ENCODE assay signal across 10 cellular contexts in the genomic region with DNA sequence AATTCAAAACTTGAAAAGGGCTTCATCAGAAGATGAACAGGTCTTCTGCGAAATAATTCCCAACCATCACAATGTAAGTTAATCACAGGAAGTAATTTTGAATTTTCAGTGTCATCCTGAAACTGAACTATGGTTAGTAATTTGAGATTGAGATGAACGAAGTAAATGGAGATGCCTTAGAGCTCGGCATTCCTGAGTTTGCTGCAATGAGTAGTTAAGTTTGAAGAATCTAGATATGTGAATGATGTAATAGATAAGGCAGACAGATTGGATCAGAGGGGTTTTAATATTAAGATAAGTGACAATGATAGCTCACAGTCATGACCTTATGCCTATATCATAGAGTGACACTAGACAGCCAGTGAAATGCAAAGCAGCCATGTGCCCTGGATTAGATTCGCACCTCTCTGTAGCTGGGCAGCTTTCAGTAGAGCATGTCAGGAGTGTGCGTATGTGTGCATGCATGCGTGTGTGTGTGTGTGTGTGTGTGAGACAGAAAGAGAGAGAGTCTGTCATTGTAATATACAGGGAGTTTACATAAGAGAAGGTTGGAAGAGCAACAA.
DNase-seq lines count a peak whose midpoint lies in the region; ATAC-seq, FAIRE-seq and TF ChIP-seq lines count a peak whose summit lies in the region.
"Had no signal": no experiment of that assay in that cellular context is flagged by ENCODE, and none has a peak within 500 bp of the region (broad histone marks: within the 10 kb centered on the region; RNA-seq: fewer than 3 reads in every experiment).

No MANE protein-coding gene starts in this region.

- peaks cover 70% of the 10 kb centered on the region for H3K4me1 ChIP-seq in CD4-positive, alpha-beta memory T cell (ENCODE audit: insufficient read depth, low read length)
- peaks cover 25% of the 10 kb centered on the region for H3K4me1 ChIP-seq in astrocyte (ENCODE audit: insufficient read depth, low read length)

- no peak for TF ChIP-seq CTCF in astrocyte (IDR thresholded peaks at IDR 0.05; ENCODE audit: insufficient read depth, low read depth, low read length)
- no peak for TF ChIP-seq CTCF in dorsolateral prefrontal cortex (IDR thresholded peaks at IDR 0.05 in 54 of 56, conservative IDR thresholded peaks at IDR 0.05 in 2 of 56; ENCODE audit: low read depth in 1 of 56, partially characterized antibody in 56 of 56)

- H2AFZ ChIP-seq in astrocyte (ENCODE audit: low read depth, low read length) = no peak overlapping the region

- in situ Hi-C loops in ACHN (cut with HindIII; ENCODE audit: low pct_ligation_motif_present, low pct_unique_long_range_greater_than_20kb, low sequenced_read_pairs) = no loop called here

- H3K27ac Mint-ChIP-seq in CD4-positive, alpha-beta memory T cell = peak overlapping the region; percentile 72 to 95 (median 83)
- H3K27ac Mint-ChIP-seq in astrocyte (ENCODE audit: unreplicated experiment) = no peak overlapping the region
- H3K27ac Mint-ChIP-seq: endodermal cell had no signal

- H3K79me2 ChIP-seq in astrocyte (ENCODE audit: insufficient read depth, low read length) = peaks cover 5% of the 10 kb centered on the region

- H3K9me3 ChIP-seq in CD4-positive, alpha-beta memory T cell (ENCODE audit: control insufficient read depth in 1 of 2, low read length in 2 of 2) = no peaks in the 10 kb centered on the region
- H3K9me3 ChIP-seq in astrocyte (ENCODE audit: insufficient read depth, low read depth, low read length) = no peaks in the 10 kb centered on the region

- no peaks in the 10 kb centered on the region for H3K36me3 ChIP-seq in CD4-positive, alpha-beta memory T cell (ENCODE audit: insufficient read depth, low read length)
- peaks cover 2% of the 10 kb centered on the region for H3K36me3 ChIP-seq in astrocyte (ENCODE audit: insufficient read depth, low read length)

- DNase-seq in CD4-positive, alpha-beta memory T cell = no peak
- DNase-seq in astrocyte (ENCODE audit: low read depth) = peak; percentile 36
- DNase-seq in HUDEP-2 (lab: John Stamatoyannopoulos, UW; ENCODE audit: unreplicated experiment in 76 of 76) = no peak
- no peak for DNase-seq in ACHN
- no peak for DNase-seq in stimulated activated CD4-positive, alpha-beta T cell treated with anti-CD3 and anti-CD28 coated beads, Interleukin-2, amount 100 ng/mL, for 48 hours
- no peak for DNase-seq in dorsolateral prefrontal cortex
- DNase-seq: endodermal cell had no signal

- H3K27me3 Mint-ChIP-seq in CD4-positive, alpha-beta memory T cell = peaks cover 0 to 3% of the 10 kb centered on the region in 2 donors
- H3K27me3 Mint-ChIP-seq in astrocyte (ENCODE audit: low read depth, unreplicated experiment) = no peaks in the 10 kb centered on the region

- H3K9ac ChIP-seq in astrocyte (ENCODE audit: low read length) = peak overlapping the region; percentile 29

- peaks cover 9% of the 10 kb centered on the region for H4K20me1 ChIP-seq in astrocyte (ENCODE audit: insufficient read depth, low read length)

- H3K4me1 Mint-ChIP-seq in CD4-positive, alpha-beta memory T cell = peaks cover 55 to 79% (median 64%) of the 10 kb centered on the region in 4 donors
- H3K4me1 Mint-ChIP-seq in astrocyte (ENCODE audit: low read depth, unreplicated experiment) = peaks cover 33% of the 10 kb centered on the region

- no peak overlapping the region for H3K4me3 ChIP-seq in CD4-positive, alpha-beta memory T cell (ENCODE audit: low read length in 2 of 2)
- H3K4me3 ChIP-seq in astrocyte (ENCODE audit: insufficient read depth, low read depth, low read length) (no peak overlapping the region), dorsolateral prefrontal cortex (no peak overlapping the region)

- POLR2A ChIA-PET in CD4-positive, alpha-beta memory T cell (lab: Charles Lee; ENCODE audit: partially characterized antibody) = interaction anchor here (0.6 to 2.9 kb wide), 5 partner anchors 9 to 291 kb away, joined by 3 to 13 read pairs (median 3); a partner anchor contains a TSS

- H3K4me2 ChIP-seq in astrocyte (ENCODE audit: low read length) = peak overlapping the region; percentile 21

- no peak overlapping the region for H3K27ac ChIP-seq in CD4-positive, alpha-beta memory T cell (ENCODE audit: low read depth, low read length)
- H3K27ac ChIP-seq in astrocyte (ENCODE audit: low read depth, low read length) = peak overlapping the region; percentile 40
- H3K27ac ChIP-seq in dorsolateral prefrontal cortex = no peak overlapping the region

- peaks cover 13 to 23% of the 10 kb centered on the region in 2 donors for H3K36me3 Mint-ChIP-seq in CD4-positive, alpha-beta memory T cell
- peaks cover 9% of the 10 kb centered on the region for H3K36me3 Mint-ChIP-seq in astrocyte (ENCODE audit: low read depth, unreplicated experiment)

- CTCF ChIA-PET in CD4-positive, alpha-beta memory T cell (lab: Charles Lee; ENCODE audit: partially characterized antibody) = interaction anchor here (0.8 to 2.7 kb wide), 6 partner anchors 10 to 242 kb away, joined by 3 to 8 read pairs (median 4); no protein-coding TSS in a partner anchor

- intact Hi-C loops in CD4-positive, alpha-beta memory T cell (cut with micrococcal nuclease) = no loop called here
- intact Hi-C loops in dorsolateral prefrontal cortex (cut with DNase I) = no loop called here

- peak overlapping the region in 4 of 8 donors; percentile 45 to 75 (median 54) for H3K4me3 Mint-ChIP-seq in CD4-positive, alpha-beta memory T cell
- no peak overlapping the region for H3K4me3 Mint-ChIP-seq in astrocyte (ENCODE audit: unreplicated experiment)
- H3K4me3 Mint-ChIP-seq: endodermal cell had no signal

- no peaks in the 10 kb centered on the region for H3K27me3 ChIP-seq in CD4-positive, alpha-beta memory T cell (ENCODE audit: insufficient read depth, low read length)
- H3K27me3 ChIP-seq in astrocyte (ENCODE audit: insufficient read depth, low read length) (no peaks in the 10 kb centered on the region), dorsolateral prefrontal cortex (no peaks in the 10 kb centered on the region)

- H3K9me3 Mint-ChIP-seq in CD4-positive, alpha-beta memory T cell = peaks cover 0 to 5% (median 0%) of the 10 kb centered on the region in 8 donors
- no peaks in the 10 kb centered on the region for H3K9me3 Mint-ChIP-seq in astrocyte (ENCODE audit: unreplicated experiment)
- H3K9me3 Mint-ChIP-seq: endodermal cell had no signal

- ATAC-seq in GM19372 (IDR thresholded peaks at IDR 0.05; ENCODE audit: low read depth, unreplicated experiment) = peak; percentile 36
- peak; percentile 54 for ATAC-seq in HG03159 (IDR thresholded peaks at IDR 0.05; ENCODE audit: unreplicated experiment)

- FAIRE-seq in astrocyte (lab: Jason Lieb, UNC) = no peak
- FAIRE-seq: D721Med had no signal
